Comparison of ENCODE assay signal across 16 cellular contexts in the genomic region with DNA sequence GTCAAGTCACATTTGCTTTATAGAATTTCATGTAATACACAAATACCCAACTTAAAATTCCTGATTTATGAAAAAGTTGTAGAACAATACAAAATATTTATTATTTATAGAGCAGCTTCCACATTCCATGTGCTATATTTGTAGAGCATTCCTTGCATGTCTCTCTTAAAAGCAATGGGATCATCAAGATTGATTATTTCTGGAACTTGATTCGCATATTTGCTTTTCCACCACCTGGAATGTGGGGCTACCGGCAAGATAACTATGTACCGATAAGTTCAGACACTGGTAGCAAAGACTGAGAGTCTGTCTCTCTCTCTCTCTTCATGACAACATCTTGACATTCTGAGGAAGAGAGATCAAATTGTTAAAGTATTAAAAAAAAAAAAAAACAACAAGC. TPM values are rescaled to one million over a fixed set of nuclear protein-coding genes. Genes with fewer than 3 reads are reported as not detected.
DNase-seq lines count a peak whose midpoint lies in the region; ATAC-seq, FAIRE-seq and TF ChIP-seq lines count a peak whose summit lies in the region.
"Had no signal": no experiment of that assay in that cellular context is flagged by ENCODE, and none has a peak within 500 bp of the region (broad histone marks: within the 10 kb centered on the region; RNA-seq: fewer than 3 reads in every experiment).

No MANE protein-coding gene starts in this region.

- H3K9ac ChIP-seq in astrocyte (ENCODE audit: low read length): no peak overlapping the region
- H3K9ac ChIP-seq: GM23248 had no signal

- H4K20me1 ChIP-seq in DOHH2 (ENCODE audit: control insufficient read depth, insufficient read depth, low read depth, low read length): no peaks in the 10 kb centered on the region
- no peaks in the 10 kb centered on the region for H4K20me1 ChIP-seq in astrocyte (ENCODE audit: insufficient read depth, low read length)

- no peaks in the 10 kb centered on the region for H3K27me3 ChIP-seq in DOHH2 (ENCODE audit: control insufficient read depth, low read length)
- H3K27me3 ChIP-seq in astrocyte (ENCODE audit: insufficient read depth, low read length): no peaks in the 10 kb centered on the region

- no peak overlapping the region for H3K27ac Mint-ChIP-seq in astrocyte (ENCODE audit: unreplicated experiment)
- peak overlapping the region; percentile 95 for H3K27ac Mint-ChIP-seq in mesothelial cell of epicardium
- H3K27ac Mint-ChIP-seq in type B pancreatic cell: peak overlapping the region; percentile 74
- H3K27ac Mint-ChIP-seq: CD14-positive monocyte; CD8-positive, alpha-beta memory T cell had no signal

- no peak overlapping the region for H2AFZ ChIP-seq in astrocyte (ENCODE audit: low read depth, low read length)
- H2AFZ ChIP-seq: GM23248 had no signal

- FAIRE-seq in astrocyte (lab: Jason Lieb, UNC): no peak
- FAIRE-seq: A204.1, GM12891, H54, HepG2 had no signal

- H3K9me3 ChIP-seq in DOHH2 (ENCODE audit: control insufficient read depth, insufficient read depth, low read length) (peaks cover 9% of the 10 kb centered on the region; the same call in 1 of the 2 replicates), astrocyte (ENCODE audit: insufficient read depth, low read depth, low read length) (peaks cover 2% of the 10 kb centered on the region)

- H3K4me3 Mint-ChIP-seq in astrocyte (ENCODE audit: unreplicated experiment) (no peak overlapping the region), mesothelial cell of epicardium (no peak overlapping the region), type B pancreatic cell (peak overlapping the region; percentile 57)
- H3K4me3 Mint-ChIP-seq: CD14-positive monocyte; CD8-positive, alpha-beta memory T cell had no signal

- TF ChIP-seq CTCF in DOHH2 (IDR thresholded peaks at IDR 0.05; ENCODE audit: low read depth, low read length, poor library complexity, severe bottlenecking) (no peak), astrocyte (IDR thresholded peaks at IDR 0.05; ENCODE audit: insufficient read depth, low read depth, low read length) (no peak), mesothelial cell of epicardium (IDR thresholded peaks at IDR 0.05; ENCODE audit: unreplicated experiment) (no peak), type B pancreatic cell (conservative IDR thresholded peaks at IDR 0.05) (no peak)

- 0 out of 2 replicates have a peak, but pooled peaks cover 2% of the 10 kb centered on the region for H3F3A ChIP-seq in DOHH2 (ENCODE audit: control insufficient read depth, insufficient read depth)

- no peaks in the 10 kb centered on the region for H3K9me2 ChIP-seq in DOHH2 (replicated peaks; ENCODE audit: control insufficient read depth, low read length)

- H3K27ac ChIP-seq in DOHH2 (ENCODE audit: low read depth, low read length) (peak overlapping the region; percentile 70; the same call in 1 of the 2 replicates), astrocyte (ENCODE audit: low read depth, low read length) (no peak overlapping the region)
- H3K27ac ChIP-seq: GM23248 had no signal

- no peak for ATAC-seq in HG02884 (IDR thresholded peaks at IDR 0.05; ENCODE audit: unreplicated experiment)
- ATAC-seq: HCT116, HepG2 had no signal

- H3K27me3 Mint-ChIP-seq in astrocyte (ENCODE audit: low read depth, unreplicated experiment) (no peaks in the 10 kb centered on the region), mesothelial cell of epicardium (ENCODE audit: low read depth) (no peaks in the 10 kb centered on the region), type B pancreatic cell (no peaks in the 10 kb centered on the region)
- H3K27me3 Mint-ChIP-seq: CD8-positive, alpha-beta memory T cell had no signal

- H3K36me3 ChIP-seq in DOHH2 (ENCODE audit: control insufficient read depth, low read length) (peaks cover 3% of the 10 kb centered on the region; the same call in 1 of the 2 replicates), astrocyte (ENCODE audit: insufficient read depth, low read length) (no peaks in the 10 kb centered on the region)

- H3K4me2 ChIP-seq in DOHH2 (ENCODE audit: low read length): no peak overlapping the region
- H3K4me2 ChIP-seq in astrocyte (ENCODE audit: low read length): no peak overlapping the region

- H3K9me3 Mint-ChIP-seq in astrocyte (ENCODE audit: unreplicated experiment) (peaks cover 18% of the 10 kb centered on the region), mesothelial cell of epicardium (peaks cover 4% of the 10 kb centered on the region), type B pancreatic cell (peaks cover 14% of the 10 kb centered on the region)

- no peak overlapping the region for H3K4me3 ChIP-seq in DOHH2 (ENCODE audit: low read length)
- H3K4me3 ChIP-seq in astrocyte (ENCODE audit: insufficient read depth, low read depth, low read length): no peak overlapping the region
- H3K4me3 ChIP-seq: GM23248 had no signal

- H3K36me3 Mint-ChIP-seq in astrocyte (ENCODE audit: low read depth, unreplicated experiment) (peaks cover 3% of the 10 kb centered on the region), mesothelial cell of epicardium (peaks cover 3% of the 10 kb centered on the region), type B pancreatic cell (peaks cover 4% of the 10 kb centered on the region)
- H3K36me3 Mint-ChIP-seq: CD14-positive monocyte; CD8-positive, alpha-beta memory T cell had no signal

- peaks cover 71% of the 10 kb centered on the region for H3K4me1 ChIP-seq in DOHH2 (ENCODE audit: control insufficient read depth, low read length)
- no peaks in the 10 kb centered on the region for H3K4me1 ChIP-seq in astrocyte (ENCODE audit: insufficient read depth, low read length)

- peak; percentile 78 for DNase-seq in astrocyte (ENCODE audit: low read depth)
- no peak for DNase-seq in mesothelial cell of epicardium (ENCODE audit: low spot score in 2 of 2, unreplicated experiment in 2 of 2)
- no peak for DNase-seq in type B pancreatic cell (ENCODE audit: extremely low spot score, unreplicated experiment)
- no peak for DNase-seq in activated CD4-positive, alpha-beta T cell treated with anti-CD3 and anti-CD28 coated beads, Interleukin-2, amount 50 U/mL, for 1 hour
- DNase-seq in activated CD4-positive, CD25-positive, alpha-beta regulatory T cell (lab: John Stamatoyannopoulos, UW): no peak
- DNase-seq: CD8-positive, alpha-beta memory T cell; DMS 273 treated with DMSO at 0.1 percent for 48 hours; GM23248 had no signal

- H3K4me1 Mint-ChIP-seq in astrocyte (ENCODE audit: low read depth, unreplicated experiment): no peaks in the 10 kb centered on the region
- peaks cover 40% of the 10 kb centered on the region for H3K4me1 Mint-ChIP-seq in mesothelial cell of epicardium
- peaks cover 12% of the 10 kb centered on the region for H3K4me1 Mint-ChIP-seq in type B pancreatic cell (ENCODE audit: unreplicated experiment)
- H3K4me1 Mint-ChIP-seq: CD14-positive monocyte; CD8-positive, alpha-beta memory T cell had no signal

- H3K79me2 ChIP-seq in DOHH2 (ENCODE audit: control insufficient read depth, low read length): peaks cover 4% of the 10 kb centered on the region
- H3K79me2 ChIP-seq in astrocyte (ENCODE audit: insufficient read depth, low read length): no peaks in the 10 kb centered on the region

RNA-seq across cellular contexts. Expression of a gene that starts 59.3 kb away (rescaled TPM):
- total RNA-seq in astrocyte (4.6 and 7.5 TPM in 2 replicates), mesothelial cell of epicardium (20.8 to 25.2 TPM (median 24.4 TPM) in 3 replicates), type B pancreatic cell (ENCODE audit: low replicate concordance) (7.9 and 19.1 TPM in 2 replicates)
- total RNA-seq: CD8-positive, alpha-beta memory T cell; HepG2 had no signal
